Comparison of ENCODE assay signal across 32 cellular contexts in genomic region chr2:228023619-228024018, GRCh38.
DNase-seq lines count a peak whose midpoint lies in the region; ATAC-seq, FAIRE-seq and TF ChIP-seq lines count a peak whose summit lies in the region.
"Had no signal": no experiment of that assay in that cellular context is flagged by ENCODE, and none has a peak within 500 bp of the region (broad histone marks: within the 10 kb centered on the region; RNA-seq: fewer than 3 reads in every experiment).

No MANE protein-coding gene starts in this region.

- DNase-seq in H54 (ENCODE audit: insufficient read length, low spot score) = peak; percentile 33
- peak; percentile 24 for DNase-seq in MG63
- peak; percentile 4 for DNase-seq in renal cortical epithelial cell (ENCODE audit: low read depth)
- no peak for DNase-seq in hepatocyte (ENCODE audit: low spot score)
- no peak for DNase-seq in effector CD4-positive, alpha-beta T cell
- DNase-seq: activated B cell treated with CpG ODN at 0.5 μM for 24 hours; activated CD4-positive, alpha-beta T cell treated with anti-CD3 and anti-CD28 coated beads, Interleukin-2, amount 50 U/mL, for 4 hours; activated CD8-positive, alpha-beta memory T cell treated with anti-CD3 and anti-CD28 coated beads, Interleukin-2, amount 10 ng/mL, durations not matched to agents 7 days and 5 days; activated naive CD4-positive, alpha-beta T cell; activated naive CD8-positive, alpha-beta T cell treated with anti-CD3 and anti-CD28 coated beads, Interleukin-2, amount 50 U/mL, for 24 hours; activated T-cell treated with anti-CD3 and anti-CD28 coated beads, Interleukin-2, amount 50 U/mL, for 48 hours; DMS79; endodermal cell; hippocampal formation; MV-4-11; NCI-H1436; NCI-H2081 treated with DMSO at 0.1 percent for 48 hours; NCI-H345; Peyer's patch; stimulated activated CD4-positive, alpha-beta T cell treated with anti-CD3 and anti-CD28 coated beads, Interleukin-4, amount 100 ng/mL, for 24 hours; T-cell had no signal

- TF ChIP-seq POLR2A in H54 (IDR thresholded peaks at IDR 0.05; ENCODE audit: low read depth, low read length) = no peak

- no peaks in the 10 kb centered on the region for H3K36me3 Mint-ChIP-seq in activated T-helper 17 cell treated with anti-CD3 and anti-CD28 coated beads, Interleukin-2, amount 50 U/mL, for 72 hours (ENCODE audit: low read depth)
- H3K36me3 Mint-ChIP-seq: activated CD8-positive, alpha-beta memory T cell treated with anti-CD3 and anti-CD28 coated beads, Interleukin-2, amount 10 ng/mL, durations not matched to agents 7 days and 5 days; natural killer cell treated with Interleukin-12 subunit alpha and Interleukin-12 subunit beta and Interleukin-15 and Interleukin-18, amount 100 ng/mL, for 72 hours; T-cell; type B pancreatic cell had no signal

- no peak overlapping the region for H3K4me2 ChIP-seq in hepatocyte

- H3K4me1 Mint-ChIP-seq in activated T-helper 17 cell treated with anti-CD3 and anti-CD28 coated beads, Interleukin-2, amount 50 U/mL, for 72 hours = no peaks in the 10 kb centered on the region
- H3K4me1 Mint-ChIP-seq: activated B cell treated with CpG ODN at 0.5 μM for 24 hours; activated CD8-positive, alpha-beta memory T cell treated with anti-CD3 and anti-CD28 coated beads, Interleukin-2, amount 10 ng/mL, durations not matched to agents 7 days and 5 days; activated naive CD8-positive, alpha-beta T cell treated with anti-CD3 and anti-CD28 coated beads, Interleukin-2, amount 50 U/mL, for 24 hours; endodermal cell; T-cell had no signal

- no peak overlapping the region for H3K27ac ChIP-seq in hepatocyte
- H3K27ac ChIP-seq: C4-2B, esophagus muscularis mucosa, gastroesophageal sphincter, Peyer's patch, SJSA1 had no signal

- ATAC-seq in activated T-helper 17 cell treated with anti-CD3 and anti-CD28 coated beads, Interleukin-2, amount 50 U/mL, for 72 hours (replicated peaks) = peak; percentile 68
- no peak for ATAC-seq in HG02610 (IDR thresholded peaks at IDR 0.05; ENCODE audit: unreplicated experiment)
- ATAC-seq: activated CD8-positive, alpha-beta memory T cell treated with anti-CD3 and anti-CD28 coated beads, Interleukin-2, amount 10 ng/mL, durations not matched to agents 7 days and 5 days; activated naive CD8-positive, alpha-beta T cell treated with anti-CD3 and anti-CD28 coated beads, Interleukin-2, amount 50 U/mL, for 24 hours; gastroesophageal sphincter; natural killer cell treated with Interleukin-12 subunit alpha and Interleukin-12 subunit beta and Interleukin-15 and Interleukin-18, amount 100 ng/mL, for 72 hours; T-cell had no signal

- no peaks in the 10 kb centered on the region for H3K4me1 ChIP-seq in hepatocyte (ENCODE audit: insufficient read depth)
- H3K4me1 ChIP-seq: Caco-2, esophagus muscularis mucosa, gastroesophageal sphincter, Peyer's patch, SJSA1 had no signal

- no peak for TF ChIP-seq CTCF in hepatocyte (IDR thresholded peaks at IDR 0.05; ENCODE audit: poor library complexity)

- H3K9me3 ChIP-seq in MG63 (no peaks in the 10 kb centered on the region), hepatocyte (ENCODE audit: low read depth) (no peaks in the 10 kb centered on the region)
- H3K9me3 ChIP-seq: Caco-2, esophagus muscularis mucosa, Peyer's patch had no signal

- H3K27me3 Mint-ChIP-seq in activated T-helper 17 cell treated with anti-CD3 and anti-CD28 coated beads, Interleukin-2, amount 50 U/mL, for 72 hours = peaks cover 29% of the 10 kb centered on the region
- H3K27me3 Mint-ChIP-seq: activated B cell treated with CpG ODN at 0.5 μM for 24 hours; activated CD8-positive, alpha-beta memory T cell treated with anti-CD3 and anti-CD28 coated beads, Interleukin-2, amount 10 ng/mL, durations not matched to agents 7 days and 5 days; activated naive CD8-positive, alpha-beta T cell treated with anti-CD3 and anti-CD28 coated beads, Interleukin-2, amount 50 U/mL, for 24 hours; dendritic cell treated with granulocyte-macrophage colony-stimulating factor and Interleukin-4, amounts not matched to agents 40 ng/mL and 50 ng/mL, for 4 days; natural killer cell treated with Interleukin-12 subunit alpha and Interleukin-12 subunit beta and Interleukin-15 and Interleukin-18, amount 100 ng/mL, for 72 hours; T-cell; type B pancreatic cell had no signal

- no peak overlapping the region for H3K27ac Mint-ChIP-seq in activated T-helper 17 cell treated with anti-CD3 and anti-CD28 coated beads, Interleukin-2, amount 50 U/mL, for 72 hours
- H3K27ac Mint-ChIP-seq: activated B cell treated with CpG ODN at 0.5 μM for 24 hours; activated CD8-positive, alpha-beta memory T cell treated with anti-CD3 and anti-CD28 coated beads, Interleukin-2, amount 10 ng/mL, durations not matched to agents 7 days and 5 days; activated naive CD8-positive, alpha-beta T cell treated with anti-CD3 and anti-CD28 coated beads, Interleukin-2, amount 50 U/mL, for 24 hours; dendritic cell treated with granulocyte-macrophage colony-stimulating factor and Interleukin-4, amounts not matched to agents 40 ng/mL and 50 ng/mL, for 4 days; endodermal cell; natural killer cell treated with Interleukin-12 subunit alpha and Interleukin-12 subunit beta and Interleukin-15 and Interleukin-18, amount 100 ng/mL, for 72 hours; T-cell; type B pancreatic cell had no signal

- no peaks in the 10 kb centered on the region for H3K9me3 Mint-ChIP-seq in activated T-helper 17 cell treated with anti-CD3 and anti-CD28 coated beads, Interleukin-2, amount 50 U/mL, for 72 hours
- H3K9me3 Mint-ChIP-seq: activated B cell treated with CpG ODN at 0.5 μM for 24 hours, type B pancreatic cell had no signal

- H3K27me3 ChIP-seq in MG63 (no peaks in the 10 kb centered on the region), hepatocyte (no peaks in the 10 kb centered on the region)
- H3K27me3 ChIP-seq: esophagus muscularis mucosa, gastroesophageal sphincter, Peyer's patch, SJSA1 had no signal

- no peaks in the 10 kb centered on the region for H3K36me3 ChIP-seq in MG63
- H3K36me3 ChIP-seq in hepatocyte (replicated peaks; ENCODE audit: insufficient read depth, low read depth) = no peaks in the 10 kb centered on the region
- H3K36me3 ChIP-seq: gastroesophageal sphincter, Peyer's patch, SJSA1 had no signal

- H3K79me2 ChIP-seq in hepatocyte = no peaks in the 10 kb centered on the region

- H3K9me2 ChIP-seq in hepatocyte (replicated peaks; ENCODE audit: insufficient read depth) = no peaks in the 10 kb centered on the region

- no peak overlapping the region for H3K4me3 ChIP-seq in MG63
- no peak overlapping the region for H3K4me3 ChIP-seq in hepatocyte
- H3K4me3 ChIP-seq: esophagus muscularis mucosa, gastroesophageal sphincter, lung, Peyer's patch, SJSA1 had no signal

- no peaks in the 10 kb centered on the region for H4K20me1 ChIP-seq in hepatocyte (ENCODE audit: insufficient read depth, poor library complexity, severe bottlenecking)

- FAIRE-seq in H54 (lab: Jason Lieb, UNC) = peak; percentile 76

- H2AFZ ChIP-seq in hepatocyte = no peak overlapping the region

- 94% methylated on average over 6 of the region's 6 CpGs for WGBS in hepatocyte (ENCODE audit: low lambda C conversion rate, missing lambda C conversion rate)

- H3K4me3 Mint-ChIP-seq in activated T-helper 17 cell treated with anti-CD3 and anti-CD28 coated beads, Interleukin-2, amount 50 U/mL, for 72 hours = no peak overlapping the region
- H3K4me3 Mint-ChIP-seq: activated B cell treated with CpG ODN at 0.5 μM for 24 hours; activated CD8-positive, alpha-beta memory T cell treated with anti-CD3 and anti-CD28 coated beads, Interleukin-2, amount 10 ng/mL, durations not matched to agents 7 days and 5 days; activated naive CD8-positive, alpha-beta T cell treated with anti-CD3 and anti-CD28 coated beads, Interleukin-2, amount 50 U/mL, for 24 hours; dendritic cell treated with granulocyte-macrophage colony-stimulating factor and Interleukin-4, amounts not matched to agents 40 ng/mL and 50 ng/mL, for 4 days; endodermal cell; natural killer cell treated with Interleukin-12 subunit alpha and Interleukin-12 subunit beta and Interleukin-15 and Interleukin-18, amount 100 ng/mL, for 72 hours; T-cell; type B pancreatic cell had no signal

Comparison
In these comparisons a context has a peak if more than half of its experiments do, and no peak if none do; other contexts are left out.
1. DNase-seq: peak in H54 (single experiment), MG63 (single experiment) and renal cortical epithelial cell (single experiment); none in hepatocyte (single experiment) and effector CD4-positive, alpha-beta T cell (single experiment).